In genomic region chr3:128317698-128318231, GRCh38 we compare ENCODE assay signal across 11 cellular contexts.
DNase-seq lines count a peak whose midpoint lies in the region; ATAC-seq and TF ChIP-seq lines count a peak whose summit lies in the region.
"Had no signal": no experiment of that assay in that cellular context is flagged by ENCODE, and none has a peak within 500 bp of the region (broad histone marks: within the 10 kb centered on the region; RNA-seq: fewer than 3 reads in every experiment).

No MANE protein-coding gene starts in this region.

- DNase-seq in activated CD8-positive, alpha-beta memory T cell treated with anti-CD3 and anti-CD28 coated beads, Interleukin-2, amount 50 U/mL, for 48 hours: peak; percentile 46
- DNase-seq in activated CD8-positive, alpha-beta memory T cell treated with anti-CD3 and anti-CD28 coated beads, Interleukin-2, amount 50 U/mL, for 4 hours: no peak
- peak in 1 of 34 experiments; percentile 22 for DNase-seq in T-cell
- peak in 1 of 5 donors; percentile 14 for DNase-seq in heart left ventricle
- no peak for DNase-seq in stimulated activated naive B cell treated with anti-CD40 and anti-IgM and Interleukin-4, amounts not matched to agents 10 μg/mL and 1 μg/mL and 100 μg/mL, for 72 hours
- no peak for DNase-seq in stimulated activated CD8-positive, alpha-beta memory T cell treated with anti-CD3 and anti-CD28 coated beads, Interleukin-4, amount 100 ng/mL, for 48 hours
- DNase-seq in NCI-H82 treated with DMSO at 0.1 percent for 48 hours (lab: John Stamatoyannopoulos, UW; ENCODE audit: unreplicated experiment): no peak
- DNase-seq: KG1, NCI-H526 treated with DMSO at 0.1 percent for 48 hours had no signal

- H3K4me3 ChIP-seq in heart left ventricle: no peak overlapping the region
- H3K4me3 ChIP-seq: upper lobe of left lung had no signal

- peaks cover 68 to 89% (median 86%) of the 10 kb centered on the region in 3 donors for H3K4me1 Mint-ChIP-seq in T-cell
- no peaks in the 10 kb centered on the region for H3K4me1 Mint-ChIP-seq in stimulated activated naive B cell treated with anti-CD40 and anti-IgM and Interleukin-4, amounts not matched to agents 10 μg/mL and 1 μg/mL and 100 μg/mL, for 72 hours

- peaks cover 0 to 20% (median 0%) of the 10 kb centered on the region in 12 donors for H3K4me1 ChIP-seq in heart left ventricle
- H3K4me1 ChIP-seq: upper lobe of left lung had no signal

- no peak for TF ChIP-seq POLR2A in heart left ventricle (IDR thresholded peaks at IDR 0.05)

- no peak overlapping the region for H3K27ac ChIP-seq in heart left ventricle
- H3K27ac ChIP-seq: upper lobe of left lung had no signal

- no peak for TF ChIP-seq CTCF in heart left ventricle (IDR thresholded peaks at IDR 0.05)

- intact Hi-C loops in heart left ventricle (cut with DNase I): loop anchor here in 1 of 10 donors (10.0 kb wide), 1 partner anchor 143 kb away; no protein-coding TSS in a partner anchor

- POLR2A ChIA-PET in T-cell (lab: Charles Lee): no interaction called here

- CTCF ChIA-PET in T-cell (lab: Charles Lee): interaction anchor here (0.6 kb wide), 2 partner anchors 14 to 933 kb away, joined by 3 to 4 read pairs; no protein-coding TSS in a partner anchor

- H3K27me3 Mint-ChIP-seq in T-cell: no peaks in the 10 kb centered on the region
- H3K27me3 Mint-ChIP-seq in stimulated activated naive B cell treated with anti-CD40 and anti-IgM and Interleukin-4, amounts not matched to agents 10 μg/mL and 1 μg/mL and 100 μg/mL, for 72 hours: no peaks in the 10 kb centered on the region

- peaks cover 11% of the 10 kb centered on the region for H3K36me3 Mint-ChIP-seq in T-cell
- H3K36me3 Mint-ChIP-seq in stimulated activated naive B cell treated with anti-CD40 and anti-IgM and Interleukin-4, amounts not matched to agents 10 μg/mL and 1 μg/mL and 100 μg/mL, for 72 hours: peaks cover 13 to 45% of the 10 kb centered on the region in 2 donors

- H3K27me3 ChIP-seq in heart left ventricle: no peaks in the 10 kb centered on the region
- H3K27me3 ChIP-seq: upper lobe of left lung had no signal

- H3K27ac Mint-ChIP-seq in T-cell: peak overlapping the region; percentile 70 to 85
- peak overlapping the region; percentile 37 for H3K27ac Mint-ChIP-seq in stimulated activated naive B cell treated with anti-CD40 and anti-IgM and Interleukin-4, amounts not matched to agents 10 μg/mL and 1 μg/mL and 100 μg/mL, for 72 hours

- H3K4me3 Mint-ChIP-seq in T-cell: peak overlapping the region in 1 of 3 donors; percentile 46
- no peak overlapping the region for H3K4me3 Mint-ChIP-seq in stimulated activated naive B cell treated with anti-CD40 and anti-IgM and Interleukin-4, amounts not matched to agents 10 μg/mL and 1 μg/mL and 100 μg/mL, for 72 hours

- ATAC-seq in T-cell (replicated peaks in 1 of 4) (no peak), heart left ventricle (peak in 3 of 4 donors; percentile 46 to 54 (median 48)), GM19023 (IDR thresholded peaks at IDR 0.05; ENCODE audit: unreplicated experiment) (no peak)
- ATAC-seq in stimulated activated naive B cell treated with anti-CD40 and anti-IgM and Interleukin-4, amounts not matched to agents 10 μg/mL and 1 μg/mL and 100 μg/mL, for 72 hours (replicated peaks): no peak

- H3K36me3 ChIP-seq in heart left ventricle: peaks cover 0 to 9% (median 6%) of the 10 kb centered on the region in 9 donors

- 77 to 91% (median 87%) methylated on average over 7 to 8 of the region's 8 CpGs for WGBS in heart left ventricle, 4 donors

- no peaks in the 10 kb centered on the region for H3K9me3 ChIP-seq in heart left ventricle
- H3K9me3 ChIP-seq: upper lobe of left lung had no signal

- no peaks in the 10 kb centered on the region for H3K9me3 Mint-ChIP-seq in T-cell
- no peaks in the 10 kb centered on the region for H3K9me3 Mint-ChIP-seq in stimulated activated naive B cell treated with anti-CD40 and anti-IgM and Interleukin-4, amounts not matched to agents 10 μg/mL and 1 μg/mL and 100 μg/mL, for 72 hours

Comparison
In these comparisons a context has a peak if more than half of its experiments do, and no peak if none do; other contexts are left out.
1. ATAC-seq: peak in heart left ventricle (3 of 4); none in T-cell (0 of 4), stimulated activated naive B cell treated with anti-CD40 and anti-IgM and Interleukin-4, amounts not matched to agents 10 μg/mL and 1 μg/mL and 100 μg/mL, for 72 hours (0 of 2) and GM19023 (single experiment).